Comparison of ENCODE assay signal across 18 cellular contexts in the genomic region with DNA sequence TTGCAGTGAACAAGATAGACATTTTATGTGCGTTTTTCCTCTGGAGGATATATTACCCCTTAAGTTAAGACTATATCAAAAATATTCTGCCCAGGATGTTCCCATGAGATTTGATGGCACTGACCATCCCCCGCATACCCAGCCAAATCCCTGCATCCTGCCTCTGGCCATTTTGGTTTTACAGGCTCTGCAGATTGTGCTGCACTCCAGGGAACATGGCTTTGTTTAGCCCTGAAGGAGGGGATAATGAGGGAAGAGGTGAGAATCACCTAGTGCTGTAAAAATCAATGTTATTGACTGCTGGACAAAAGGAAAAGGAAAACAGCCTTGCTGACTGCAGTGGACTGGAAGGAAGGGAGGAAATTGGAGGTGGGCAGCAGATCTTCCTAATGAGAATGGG.
DNase-seq lines count a peak whose midpoint lies in the region; TF ChIP-seq lines count a peak whose summit lies in the region.
"Had no signal": no experiment of that assay in that cellular context is flagged by ENCODE, and none has a peak within 500 bp of the region (broad histone marks: within the 10 kb centered on the region; RNA-seq: fewer than 3 reads in every experiment).

No MANE protein-coding gene starts in this region.

- H4K5ac ChIP-seq in H9 (ENCODE audit: insufficient read length, low read depth, low read length) = no peak overlapping the region

- H4K8ac ChIP-seq in H9 (replicated peaks; ENCODE audit: insufficient read length, low read depth, low read length) = no peak overlapping the region

- no peak overlapping the region for H2BK20ac ChIP-seq in H9 (ENCODE audit: low read depth, low read length, poor library complexity, severe bottlenecking)

- H3K27me3 Mint-ChIP-seq in H9 (ENCODE audit: low read depth) (no peaks in the 10 kb centered on the region), glutamatergic neuron (ENCODE audit: unreplicated experiment) (peaks cover 4% of the 10 kb centered on the region)
- H3K27me3 Mint-ChIP-seq: IgD-negative memory B cell, T-cell had no signal

- no peak overlapping the region for H4K91ac ChIP-seq in H9 (ENCODE audit: insufficient read length, low read depth, low read length)

- H4K20me1 ChIP-seq in H9 (ENCODE audit: control insufficient read depth, insufficient read depth, insufficient read length) = no peaks in the 10 kb centered on the region
- no peaks in the 10 kb centered on the region for H4K20me1 ChIP-seq in osteoblast (ENCODE audit: insufficient read depth, low read length)

- H3K4ac ChIP-seq in H9 (ENCODE audit: low read depth, low read length) = no peak overlapping the region

- H2BK15ac ChIP-seq in H9 (ENCODE audit: low read depth, low read length) = no peak overlapping the region

- H3K23me2 ChIP-seq in H9 (ENCODE audit: insufficient read length, low read depth, low read length, poor library complexity, severe bottlenecking) = no peaks in the 10 kb centered on the region

- H3K27ac ChIP-seq in H9 (ENCODE audit: insufficient read length, low read depth, low read length) = no peak overlapping the region
- H3K27ac ChIP-seq in osteoblast (ENCODE audit: low read depth, low read length) = no peak overlapping the region
- H3K27ac ChIP-seq in tibial artery = no peak overlapping the region
- H3K27ac ChIP-seq: GM23248, SJCRH30 had no signal

- H3K27me3 ChIP-seq in H9 (ENCODE audit: insufficient read depth, low read length) (no peaks in the 10 kb centered on the region), osteoblast (ENCODE audit: insufficient read depth, low read length) (no peaks in the 10 kb centered on the region), tibial artery (no peaks in the 10 kb centered on the region)
- H3K27me3 ChIP-seq: BE2C, SJCRH30 had no signal

- no peak overlapping the region for H2BK12ac ChIP-seq in H9 (ENCODE audit: insufficient read length, low read depth, low read length)

- H3K79me2 ChIP-seq in H9 (ENCODE audit: insufficient read depth, low read length) (no peaks in the 10 kb centered on the region), osteoblast (ENCODE audit: insufficient read depth, low read length) (no peaks in the 10 kb centered on the region)

- H3K27ac Mint-ChIP-seq in H9 (peak overlapping the region; percentile 72 to 94 (median 75); a peak in 6 of 7 replicates), glutamatergic neuron (ENCODE audit: unreplicated experiment) (peak overlapping the region; percentile 23)
- H3K27ac Mint-ChIP-seq: IgD-negative memory B cell, T-cell had no signal

- no peak overlapping the region for H3K14ac ChIP-seq in H9 (ENCODE audit: insufficient read depth, low read length)

- H3K56ac ChIP-seq in H9 (ENCODE audit: insufficient read length, low read depth, low read length) = no peak overlapping the region

- H3K4me1 Mint-ChIP-seq in H9 (peaks cover 18 to 27% of the 10 kb centered on the region in 2 experiments), glutamatergic neuron (ENCODE audit: low read depth, unreplicated experiment) (peaks cover 7% of the 10 kb centered on the region)
- H3K4me1 Mint-ChIP-seq: IgD-negative memory B cell, T-cell had no signal

- no peak overlapping the region for H3T11ph ChIP-seq in H9 (ENCODE audit: low read length)

- H3K4me3 Mint-ChIP-seq in H9 (no peak overlapping the region), glutamatergic neuron (ENCODE audit: unreplicated experiment) (no peak overlapping the region)
- H3K4me3 Mint-ChIP-seq: IgD-negative memory B cell, T-cell had no signal

- H3K36me3 Mint-ChIP-seq in H9 (ENCODE audit: insufficient read depth in 1 of 3, low read depth in 3 of 3) (no peaks in the 10 kb centered on the region), glutamatergic neuron (ENCODE audit: unreplicated experiment) (no peaks in the 10 kb centered on the region)
- H3K36me3 Mint-ChIP-seq: IgD-negative memory B cell, T-cell had no signal

- DNase-seq in H9 = peak; percentile 33
- peak; percentile 25 for DNase-seq in NCI-H69 (lab: John Stamatoyannopoulos, UW)
- peak; percentile 28 for DNase-seq in glutamatergic neuron
- peak; percentile 45 for DNase-seq in osteoblast (ENCODE audit: insufficient read length, low spot score, missing footprints)
- no peak for DNase-seq in activated effector memory CD4-positive, alpha-beta T cell treated with Interleukin-2 at 50 U/mL for 16 hours
- no peak for DNase-seq in tibial artery
- no peak for DNase-seq in iPS-NIHi11 (ENCODE audit: low spot score)
- DNase-seq: BE2C; COR-L47; DMS79; GM23248; NCI-H1105 treated with DMSO at 0.1 percent for 48 hours; NCI-H1694 treated with DMSO at 0.1 percent for 48 hours; NK-92 treated with Interleukin-12 subunit alpha and Interleukin-12 subunit beta, amount 100 ng/mL, for 24 hours; T-cell had no signal

- H3K4me1 ChIP-seq in H9 (ENCODE audit: insufficient read depth, low read length) = peaks cover 5% of the 10 kb centered on the region
- H3K4me1 ChIP-seq in osteoblast (ENCODE audit: insufficient read depth, low read length) = peaks cover 10% of the 10 kb centered on the region
- no peaks in the 10 kb centered on the region for H3K4me1 ChIP-seq in tibial artery
- H3K4me1 ChIP-seq: BE2C had no signal

- H3K9me3 Mint-ChIP-seq in H9 (no peaks in the 10 kb centered on the region; a peak in 1 of 5 replicates), glutamatergic neuron (ENCODE audit: unreplicated experiment) (no peaks in the 10 kb centered on the region)

- H3K18ac ChIP-seq in H9 (ENCODE audit: insufficient read length, low read depth, low read length) = no peak overlapping the region

- H3K9me3 ChIP-seq in H9 (ENCODE audit: control insufficient read depth, low read depth, low read length) (no peaks in the 10 kb centered on the region), osteoblast (ENCODE audit: low read depth, low read length) (no peaks in the 10 kb centered on the region), tibial artery (no peaks in the 10 kb centered on the region)
- H3K9me3 ChIP-seq: BE2C, SJCRH30 had no signal

- H2BK5ac ChIP-seq in H9 (ENCODE audit: insufficient read length, low read length) = peak overlapping the region; percentile 9

- no peak overlapping the region for H3K4me3 ChIP-seq in osteoblast (ENCODE audit: insufficient read depth, low read length)
- no peak overlapping the region for H3K4me3 ChIP-seq in tibial artery
- H3K4me3 ChIP-seq: GM12878, GM23248, SJCRH30 had no signal

- H3K9ac ChIP-seq in H9 (ENCODE audit: extremely low read depth, insufficient read length, low read length) = no peak overlapping the region
- H3K9ac ChIP-seq: GM23248 had no signal

- no peak overlapping the region for H3K23ac ChIP-seq in H9 (ENCODE audit: insufficient read length, low read depth, low read length)

- no peak overlapping the region for H2AK5ac ChIP-seq in H9 (ENCODE audit: insufficient read length, low read length)

- H2AFZ ChIP-seq in H9 (ENCODE audit: low read length) = no peak overlapping the region
- no peak overlapping the region for H2AFZ ChIP-seq in osteoblast (ENCODE audit: low read length)
- H2AFZ ChIP-seq: GM23248 had no signal

- H3K36me3 ChIP-seq in osteoblast (ENCODE audit: insufficient read depth, low read length) (no peaks in the 10 kb centered on the region), tibial artery (no peaks in the 10 kb centered on the region)
- H3K36me3 ChIP-seq: BE2C, SJCRH30 had no signal

- H2BK120ac ChIP-seq in H9 (ENCODE audit: low read depth, low read length, poor library complexity, severe bottlenecking) = no peak overlapping the region

- H3K4me2 ChIP-seq in H9 (ENCODE audit: insufficient read depth, insufficient read length, low read length) = no peak overlapping the region
- no peak overlapping the region for H3K4me2 ChIP-seq in osteoblast (ENCODE audit: insufficient read depth, low read length)

- intact Hi-C loops in tibial artery (cut with DNase I; ENCODE audit: low total_unique reads) = no loop called here

- H3K79me1 ChIP-seq in H9 (ENCODE audit: insufficient read depth, low read depth, low read length, poor library complexity, severe bottlenecking) = no peaks in the 10 kb centered on the region

- no peak for TF ChIP-seq CTCF in H9 (conservative IDR thresholded peaks at IDR 0.05)
- TF ChIP-seq CTCF in glutamatergic neuron (IDR thresholded peaks at IDR 0.05; ENCODE audit: partially characterized antibody, unreplicated experiment) = no peak
- no peak for TF ChIP-seq CTCF in osteoblast (IDR thresholded peaks at IDR 0.05; ENCODE audit: extremely low read depth, low read depth, low read length)
- TF ChIP-seq CTCF in tibial artery (IDR thresholded peaks at IDR 0.05) = no peak

- no CpG with 5 or more reads among the region's 2 CpGs for WGBS in H9 (ENCODE audit: extremely low coverage, insufficient read length, low lambda C conversion rate)

Comparison
In these comparisons a context has a peak if more than half of its experiments do, and no peak if none do; other contexts are left out.
1. DNase-seq: peak in H9 (single experiment), NCI-H69 (single experiment), glutamatergic neuron (single experiment) and osteoblast (single experiment); none in activated effector memory CD4-positive, alpha-beta T cell treated with Interleukin-2 at 50 U/mL for 16 hours (single experiment), tibial artery (0 of 2) and iPS-NIHi11 (single experiment).